In the genomic region with DNA sequence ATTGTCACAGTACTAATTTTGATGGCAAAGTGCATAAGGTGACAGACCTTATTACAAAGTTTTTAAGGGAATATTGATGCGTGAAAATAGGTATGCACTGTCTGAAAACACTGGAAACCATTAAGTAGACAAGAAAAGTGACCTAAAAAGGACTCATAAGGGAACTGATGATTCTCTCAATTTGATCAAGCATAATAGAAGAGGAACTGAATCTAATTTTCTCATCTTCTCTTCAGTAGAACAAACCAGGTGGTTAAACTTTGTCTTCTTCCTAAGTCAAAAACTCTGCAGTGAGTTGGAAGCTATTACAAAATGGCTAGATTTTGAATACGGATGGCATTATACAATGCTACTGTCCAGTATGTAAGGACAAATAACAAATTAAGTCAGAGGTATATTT, we compare ENCODE assay signal across 19 cellular contexts. TPM values are rescaled to one million over a fixed set of nuclear protein-coding genes. Genes with fewer than 3 reads are reported as not detected.
DNase-seq lines count a peak whose midpoint lies in the region; ATAC-seq and TF ChIP-seq lines count a peak whose summit lies in the region.
"Had no signal": no experiment of that assay in that cellular context is flagged by ENCODE, and none has a peak within 500 bp of the region (broad histone marks: within the 10 kb centered on the region; RNA-seq: fewer than 3 reads in every experiment).

No MANE protein-coding gene starts in this region.

- H3K9me3 ChIP-seq in esophagus squamous epithelium, result no peaks in the 10 kb centered on the region
- H3K9me3 ChIP-seq: BLaER1 treated with 17β-estradiol and CSF1 and Interleukin-3, amounts not matched to agents 10 nM and 100 nM; breast epithelium; SK-N-SH had no signal

- H3K36me3 Mint-ChIP-seq in activated naive CD4-positive, alpha-beta T cell treated with anti-CD3 and anti-CD28 coated beads, Interleukin-2, amount 50 U/mL, for 24 hours, result peaks cover 5% of the 10 kb centered on the region
- peaks cover 6 to 22% of the 10 kb centered on the region in 2 donors for H3K36me3 Mint-ChIP-seq in activated naive CD4-positive, alpha-beta T cell treated with anti-CD3 and anti-CD28 coated beads, Interleukin-2, amount 50 U/mL, for 72 hours
- H3K36me3 Mint-ChIP-seq in activated naive CD8-positive, alpha-beta T cell treated with anti-CD3 and anti-CD28 coated beads for 36 hours, result peaks cover 10% of the 10 kb centered on the region
- H3K36me3 Mint-ChIP-seq in activated CD4-positive, alpha-beta memory T cell treated with anti-CD3 and anti-CD28 coated beads for 36 hours, result peaks cover 20% of the 10 kb centered on the region

- no peak overlapping the region for H3K27ac ChIP-seq in esophagus squamous epithelium
- H3K27ac ChIP-seq: BLaER1 treated with 17β-estradiol and CSF1 and Interleukin-3, amounts not matched to agents 10 nM and 100 nM; breast epithelium; skin epidermis had no signal

- peaks cover 38% of the 10 kb centered on the region for H3K4me1 Mint-ChIP-seq in activated naive CD4-positive, alpha-beta T cell treated with anti-CD3 and anti-CD28 coated beads, Interleukin-2, amount 50 U/mL, for 24 hours
- peaks cover 34% of the 10 kb centered on the region for H3K4me1 Mint-ChIP-seq in activated naive CD8-positive, alpha-beta T cell treated with anti-CD3 and anti-CD28 coated beads for 36 hours
- H3K4me1 Mint-ChIP-seq in activated CD4-positive, alpha-beta memory T cell treated with anti-CD3 and anti-CD28 coated beads for 36 hours (ENCODE audit: low read depth), result peaks cover 26% of the 10 kb centered on the region

- peak overlapping the region; percentile 51 for H3K27ac Mint-ChIP-seq in activated naive CD4-positive, alpha-beta T cell treated with anti-CD3 and anti-CD28 coated beads, Interleukin-2, amount 50 U/mL, for 24 hours
- no peak overlapping the region for H3K27ac Mint-ChIP-seq in activated naive CD4-positive, alpha-beta T cell treated with anti-CD3 and anti-CD28 coated beads, Interleukin-2, amount 50 U/mL, for 72 hours
- H3K27ac Mint-ChIP-seq in activated naive CD8-positive, alpha-beta T cell treated with anti-CD3 and anti-CD28 coated beads for 36 hours, result peak overlapping the region; percentile 25
- no peak overlapping the region for H3K27ac Mint-ChIP-seq in activated CD4-positive, alpha-beta memory T cell treated with anti-CD3 and anti-CD28 coated beads for 36 hours

- POLR2A ChIA-PET in activated CD4-positive, alpha-beta memory T cell treated with anti-CD3 and anti-CD28 coated beads for 36 hours (lab: Charles Lee), result no interaction called here

- CTCF ChIA-PET in activated CD4-positive, alpha-beta memory T cell treated with anti-CD3 and anti-CD28 coated beads for 36 hours (lab: Charles Lee), result interaction anchor here (0.6 to 5.1 kb wide), 17 partner anchors 8 to 831 kb away, joined by 3 to 128 read pairs (median 6); partner anchors contain the start of gene UBLCP1

- DNase-seq in activated naive CD4-positive, alpha-beta T cell treated with anti-CD3 and anti-CD28 coated beads, Interleukin-2, amount 50 U/mL, for 72 hours (ENCODE audit: low spot score in 2 of 2), result no peak
- no peak for DNase-seq in activated naive CD8-positive, alpha-beta T cell treated with anti-CD3 and anti-CD28 coated beads for 36 hours
- DNase-seq in inferior parietal cortex (ENCODE audit: extremely low spot score), result no peak
- no peak for DNase-seq in HT-29 (ENCODE audit: low spot score)
- DNase-seq in esophagus squamous epithelium (lab: John Stamatoyannopoulos, UW), result no peak
- DNase-seq in activated CD4-positive, alpha-beta memory T cell treated with anti-CD3 and anti-CD28 coated beads for 36 hours, result no peak
- DNase-seq: ACHN; activated gamma-delta T cell; effector memory CD4-positive, alpha-beta T cell; foreskin fibroblast; left colon; NCI-H2081 treated with DMSO at 0.1 percent for 48 hours; SK-N-SH had no signal

- peaks cover 0 to 8% (median 3%) of the 10 kb centered on the region in 3 donors for H3K4me1 ChIP-seq in esophagus squamous epithelium
- H3K4me1 ChIP-seq: breast epithelium had no signal

- no peaks in the 10 kb centered on the region for H3K27me3 ChIP-seq in esophagus squamous epithelium
- H3K27me3 ChIP-seq: BLaER1 treated with 17β-estradiol and CSF1 and Interleukin-3, amounts not matched to agents 10 nM and 100 nM; breast epithelium had no signal

- H3K4me3 Mint-ChIP-seq in activated naive CD4-positive, alpha-beta T cell treated with anti-CD3 and anti-CD28 coated beads, Interleukin-2, amount 50 U/mL, for 24 hours, result no peak overlapping the region
- no peak overlapping the region for H3K4me3 Mint-ChIP-seq in activated naive CD8-positive, alpha-beta T cell treated with anti-CD3 and anti-CD28 coated beads for 36 hours
- no peak overlapping the region for H3K4me3 Mint-ChIP-seq in activated CD4-positive, alpha-beta memory T cell treated with anti-CD3 and anti-CD28 coated beads for 36 hours

- peaks cover 0 to 64% (median 14%) of the 10 kb centered on the region in 3 donors for H3K36me3 ChIP-seq in esophagus squamous epithelium

- intact Hi-C loops in esophagus squamous epithelium (cut with DNase I), result loop anchor here (5.0 to 10.0 kb wide), 2 partner anchors 109 to 161 kb away; partner anchors contain the start of gene UBLCP1
- intact Hi-C loops in activated CD4-positive, alpha-beta memory T cell treated with anti-CD3 and anti-CD28 coated beads for 36 hours (cut with micrococcal nuclease), result loop anchor here (1.0 to 5.0 kb wide), 4 partner anchors 106 to 831 kb away; partner anchors contain the start of gene IL12B

- no peak for TF ChIP-seq CTCF in esophagus squamous epithelium (IDR thresholded peaks at IDR 0.05)

- no peaks in the 10 kb centered on the region for H3K9me3 Mint-ChIP-seq in activated naive CD4-positive, alpha-beta T cell treated with anti-CD3 and anti-CD28 coated beads, Interleukin-2, amount 50 U/mL, for 24 hours
- H3K9me3 Mint-ChIP-seq in activated naive CD4-positive, alpha-beta T cell treated with anti-CD3 and anti-CD28 coated beads, Interleukin-2, amount 50 U/mL, for 72 hours, result no peaks in the 10 kb centered on the region
- no peaks in the 10 kb centered on the region for H3K9me3 Mint-ChIP-seq in activated naive CD8-positive, alpha-beta T cell treated with anti-CD3 and anti-CD28 coated beads for 36 hours
- H3K9me3 Mint-ChIP-seq in activated CD4-positive, alpha-beta memory T cell treated with anti-CD3 and anti-CD28 coated beads for 36 hours, result no peaks in the 10 kb centered on the region

- ATAC-seq in activated naive CD4-positive, alpha-beta T cell treated with anti-CD3 and anti-CD28 coated beads, Interleukin-2, amount 50 U/mL, for 72 hours, result no peak
- ATAC-seq in HG02763 (IDR thresholded peaks at IDR 0.05; ENCODE audit: unreplicated experiment), result peak; percentile 58

- H3K27me3 Mint-ChIP-seq in activated naive CD4-positive, alpha-beta T cell treated with anti-CD3 and anti-CD28 coated beads, Interleukin-2, amount 50 U/mL, for 24 hours, result no peaks in the 10 kb centered on the region
- H3K27me3 Mint-ChIP-seq in activated naive CD8-positive, alpha-beta T cell treated with anti-CD3 and anti-CD28 coated beads for 36 hours, result no peaks in the 10 kb centered on the region
- H3K27me3 Mint-ChIP-seq in activated CD4-positive, alpha-beta memory T cell treated with anti-CD3 and anti-CD28 coated beads for 36 hours, result no peaks in the 10 kb centered on the region

- TF ChIP-seq POLR2A in esophagus squamous epithelium (IDR thresholded peaks at IDR 0.05), result no peak

- H3K4me3 ChIP-seq in esophagus squamous epithelium, result no peak overlapping the region
- H3K4me3 ChIP-seq: BLaER1 treated with 17β-estradiol and CSF1 and Interleukin-3, amounts not matched to agents 10 nM and 100 nM; breast epithelium; skin epidermis had no signal

- 75 to 78% methylated on average over 2 of the region's 2 CpGs for WGBS in esophagus squamous epithelium, 2 donors

RNA-seq across cellular contexts. Expression of gene RNF145, which starts 53.4 kb away (rescaled TPM):
- total RNA-seq in activated naive CD4-positive, alpha-beta T cell treated with anti-CD3 and anti-CD28 coated beads, Interleukin-2, amount 50 U/mL, for 72 hours, result 10 to 100 TPM; 56.2 to 73.0 TPM
- total RNA-seq in activated naive CD8-positive, alpha-beta T cell treated with anti-CD3 and anti-CD28 coated beads for 36 hours, result 10 to 100 TPM; 80.3 to 88.5 TPM
- total RNA-seq in HT-29 (2014; rRNA removed; shearing (Covaris generic)), result 14.3 and 14.4 TPM in 2 replicates
- 10 to 100 TPM; 49.7 to 82.3 (median 72.3) TPM for total RNA-seq in esophagus squamous epithelium
- total RNA-seq in activated CD4-positive, alpha-beta memory T cell treated with anti-CD3 and anti-CD28 coated beads for 36 hours, result 10 to 100 TPM; 91.4 to 92.6 TPM

RNA-seq across cellular contexts. Expression of gene EBF1, which starts 56.2 kb away (rescaled TPM):
- total RNA-seq in activated naive CD4-positive, alpha-beta T cell treated with anti-CD3 and anti-CD28 coated beads, Interleukin-2, amount 50 U/mL, for 72 hours, result under 1 TPM; 0.41 to 0.52 TPM
- under 1 TPM; 0.21 to 0.22 TPM for total RNA-seq in activated naive CD8-positive, alpha-beta T cell treated with anti-CD3 and anti-CD28 coated beads for 36 hours
- not detected in 2 replicates for total RNA-seq in HT-29 (2014; rRNA removed; shearing (Covaris generic))
- total RNA-seq in esophagus squamous epithelium, result 10 to 100 TPM in 2 of 4 donors, 1 to 10 TPM in 1, under 1 TPM in 1; 0.80 to 15.8 (median 7.0) TPM
- not detected for total RNA-seq in activated CD4-positive, alpha-beta memory T cell treated with anti-CD3 and anti-CD28 coated beads for 36 hours
- total RNA-seq: G401 had no signal

Comparison
In these comparisons a context has a peak if more than half of its experiments do, and no peak if none do; other contexts are left out.
1. H3K27ac Mint-ChIP-seq: peak in activated naive CD4-positive, alpha-beta T cell treated with anti-CD3 and anti-CD28 coated beads, Interleukin-2, amount 50 U/mL, for 24 hours (single experiment) and activated naive CD8-positive, alpha-beta T cell treated with anti-CD3 and anti-CD28 coated beads for 36 hours (single experiment); none in activated naive CD4-positive, alpha-beta T cell treated with anti-CD3 and anti-CD28 coated beads, Interleukin-2, amount 50 U/mL, for 72 hours (0 of 2) and activated CD4-positive, alpha-beta memory T cell treated with anti-CD3 and anti-CD28 coated beads for 36 hours (single experiment).